In genomic region chr17:49252148-49252682, GRCh38 we compare ENCODE assay signal across 13 cellular contexts. TPM values are rescaled to one million over a fixed set of nuclear protein-coding genes. Genes with fewer than 3 reads are reported as not detected.
DNase-seq lines count a peak whose midpoint lies in the region; ATAC-seq, FAIRE-seq and TF ChIP-seq lines count a peak whose summit lies in the region.
"Had no signal": no experiment of that assay in that cellular context is flagged by ENCODE, and none has a peak within 500 bp of the region (broad histone marks: within the 10 kb centered on the region; RNA-seq: fewer than 3 reads in every experiment).

No MANE protein-coding gene starts in this region.

- TF ChIP-seq CTCF in CD14-positive monocyte (IDR thresholded peaks at IDR 0.05) (no peak), WERI-Rb-1 (IDR thresholded peaks at IDR 0.05; ENCODE audit: low read depth, low read length) (no peak; the same call in 1 of the 2 replicates), GM13977 (IDR thresholded peaks at IDR 0.05; ENCODE audit: extremely low read depth, insufficient read depth, missing control alignments) (no peak), tibial artery (IDR thresholded peaks at IDR 0.05) (no peak)

- H3K9me3 ChIP-seq in WERI-Rb-1 (ENCODE audit: severe bottlenecking) = no peaks in the 10 kb centered on the region
- H3K9me3 ChIP-seq in tibial artery = no peaks in the 10 kb centered on the region

- FAIRE-seq in HTR-8/SVneo (lab: Jason Lieb, UNC) = peak; percentile 23
- FAIRE-seq: endometrium had no signal

- DNase-seq in CD14-positive monocyte (ENCODE audit: low spot score) = peak; percentile 92
- no peak for DNase-seq in HTR-8/SVneo (ENCODE audit: insufficient read length, low spot score)
- peak; percentile 66 for DNase-seq in WERI-Rb-1
- DNase-seq in left colon = no peak
- DNase-seq in GM13977 (ENCODE audit: low spot score) = no peak
- no peak for DNase-seq in tibial artery
- no peak for DNase-seq in NCI-H2171 (lab: John Stamatoyannopoulos, UW)
- DNase-seq: activated CD8-positive, alpha-beta memory T cell treated with anti-CD3 and anti-CD28 coated beads, Interleukin-2, amount 50 U/mL, for 4 hours; CD8-positive, alpha-beta T cell; NCI-H1930 had no signal

- peaks cover 37% of the 10 kb centered on the region for H3K4me1 Mint-ChIP-seq in CD14-positive monocyte

- no peaks in the 10 kb centered on the region for H3K9me3 Mint-ChIP-seq in CD14-positive monocyte
- H3K9me3 Mint-ChIP-seq: CD8-positive, alpha-beta T cell had no signal

- H3K27me3 ChIP-seq in WERI-Rb-1 (ENCODE audit: insufficient read depth, low read depth, severe bottlenecking) (no peaks in the 10 kb centered on the region), tibial artery (peaks cover 0 to 23% of the 10 kb centered on the region in 2 donors)

- peaks cover 0 to 5% (median 3%) of the 10 kb centered on the region in 3 donors for H3K27me3 Mint-ChIP-seq in CD14-positive monocyte (ENCODE audit: low read depth in 3 of 3)

- in situ Hi-C loops in GM13977 (cut with MboI; ENCODE audit: low pct_unique_long_range_greater_than_20kb, low sequenced_read_pairs, unreplicated experiment) = no loop called here

- peak overlapping the region; percentile 87 to 95 (median 93) for H3K27ac Mint-ChIP-seq in CD14-positive monocyte
- H3K27ac Mint-ChIP-seq: CD8-positive, alpha-beta T cell had no signal

- intact Hi-C loops in CD14-positive monocyte (cut with micrococcal nuclease) = loop anchor here in 1 of 2 donors (1.0 to 2.0 kb wide), 2 partner anchors 8 to 59 kb away; no protein-coding TSS in a partner anchor
- intact Hi-C loops in left colon (cut with DNase I, micrococcal nuclease) = no loop called here
- intact Hi-C loops in tibial artery (cut with DNase I; ENCODE audit: low total_unique reads) = no loop called here

- H3K4me3 ChIP-seq in WERI-Rb-1 (ENCODE audit: low read depth, low read length) = no peak overlapping the region
- H3K4me3 ChIP-seq in tibial artery = no peak overlapping the region

- H3K36me3 ChIP-seq in WERI-Rb-1 (no peaks in the 10 kb centered on the region), tibial artery (no peaks in the 10 kb centered on the region)

- peaks cover 0 to 7% (median 4%) of the 10 kb centered on the region in 4 donors for H3K4me1 ChIP-seq in tibial artery

- peak; percentile 84 for ATAC-seq in left colon
- ATAC-seq in HG02610 (IDR thresholded peaks at IDR 0.05; ENCODE audit: unreplicated experiment) = no peak
- ATAC-seq: CD8-positive, alpha-beta T cell had no signal

- H3K4me3 Mint-ChIP-seq in CD14-positive monocyte = no peak overlapping the region
- H3K4me3 Mint-ChIP-seq: CD8-positive, alpha-beta T cell had no signal

- peaks cover 10 to 13% of the 10 kb centered on the region in 2 donors for H3K36me3 Mint-ChIP-seq in CD14-positive monocyte
- H3K36me3 Mint-ChIP-seq: CD8-positive, alpha-beta T cell had no signal

- H3K27ac ChIP-seq in WERI-Rb-1 (no peak overlapping the region), tibial artery (no peak overlapping the region)

RNA-seq across cellular contexts. Expression of gene PHOSPHO1, which starts 21.6 kb away (rescaled TPM):
- 1 to 10 TPM in 1 of 2 donors, under 1 TPM in 1; 0.51 to 1.4 TPM for polyA plus RNA-seq in CD14-positive monocyte
- not detected for total RNA-seq in left colon
- total RNA-seq: CD8-positive, alpha-beta T cell had no signal

RNA-seq across cellular contexts. Expression of gene ABI3, which starts 41.7 kb away (rescaled TPM):
- 10 to 100 TPM; 43.2 to 90.6 TPM for polyA plus RNA-seq in CD14-positive monocyte
- 1 to 10 TPM; 3.4 to 7.6 TPM for total RNA-seq in left colon
- total RNA-seq: myocyte had no signal

RNA-seq across cellular contexts. Expression of gene GNGT2, which starts 41.8 kb away (rescaled TPM):
- polyA plus RNA-seq in CD14-positive monocyte = 10 to 100 TPM; 16.7 to 25.1 TPM
- total RNA-seq in left colon = 1 to 10 TPM; 1.3 to 1.4 TPM
- total RNA-seq: myocyte had no signal

Comparison
In these comparisons a context has a peak if more than half of its experiments do, and no peak if none do; other contexts are left out.
1. DNase-seq: peak in CD14-positive monocyte (single experiment) and WERI-Rb-1 (single experiment); none in HTR-8/SVneo (single experiment), left colon (0 of 2), GM13977 (single experiment), tibial artery (0 of 2) and NCI-H2171 (single experiment).